8 cellular contexts compared by ENCODE assay signal in the genomic region with DNA sequence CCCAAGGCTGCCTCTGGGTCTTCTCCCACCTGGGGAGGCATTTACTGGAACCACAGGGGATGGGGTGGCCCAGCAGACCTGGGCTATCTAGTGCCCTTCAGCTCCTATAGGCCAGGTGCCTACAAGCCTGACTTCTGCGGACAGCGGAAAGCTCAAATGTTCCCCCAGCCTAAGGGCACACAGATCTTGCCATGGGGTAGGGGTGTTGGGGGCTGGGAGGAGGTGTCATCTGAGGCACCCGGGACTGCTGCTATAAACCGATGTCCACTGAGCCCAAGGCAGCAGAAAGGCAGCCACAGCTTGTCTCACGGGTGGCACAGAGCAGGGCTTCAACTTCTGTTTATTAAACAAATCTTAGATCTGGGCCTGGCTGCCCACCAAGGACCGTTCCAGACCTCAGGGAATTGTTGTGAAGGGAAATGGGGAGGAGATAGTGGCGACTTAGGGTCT. TPM values are rescaled to one million over a fixed set of nuclear protein-coding genes. Genes with fewer than 3 reads are reported as not detected.
DNase-seq lines count a peak whose midpoint lies in the region; ATAC-seq and TF ChIP-seq lines count a peak whose summit lies in the region.

No MANE protein-coding gene starts in this region.

- H3K36me3 ChIP-seq in CD8-positive, alpha-beta memory T cell (ENCODE audit: insufficient read depth, low read length): no peaks in the 10 kb centered on the region
- H3K36me3 ChIP-seq in RWPE2 (ENCODE audit: low read depth) (peaks cover 7% of the 10 kb centered on the region), esophagus muscularis mucosa (peaks cover 0 to 5% (median 5%) of the 10 kb centered on the region in 4 donors)

- intact Hi-C loops in esophagus muscularis mucosa (cut with DNase I): no loop called here
- intact Hi-C loops in posterior vena cava (cut with DNase I): no loop called here

- TF ChIP-seq POLR2A in esophagus muscularis mucosa (IDR thresholded peaks at IDR 0.05; ENCODE audit: low read depth): no peak

- POLR2A ChIA-PET in CD8-positive, alpha-beta memory T cell (lab: Charles Lee): interaction anchor here (0.9 to 2.2 kb wide), 3 partner anchors 17 to 291 kb away, joined by 3 to 17 read pairs (median 3); a partner anchor contains a TSS

- H3K4me1 ChIP-seq in CD8-positive, alpha-beta memory T cell (ENCODE audit: insufficient read depth, low read length): peaks cover 42% of the 10 kb centered on the region
- H3K4me1 ChIP-seq in RWPE2 (ENCODE audit: insufficient read depth, poor library complexity, severe bottlenecking): peaks cover 16% of the 10 kb centered on the region
- peaks cover 73 to 88% (median 86%) of the 10 kb centered on the region in 4 donors for H3K4me1 ChIP-seq in esophagus muscularis mucosa

- H3K27ac Mint-ChIP-seq in CD8-positive, alpha-beta memory T cell: peak overlapping the region; percentile 26 to 88 (median 48)
- peak overlapping the region; percentile 93 for H3K27ac Mint-ChIP-seq in progenitor cell of endocrine pancreas

- CTCF ChIA-PET in CD8-positive, alpha-beta memory T cell (lab: Charles Lee): interaction anchor here (0.8 to 1.8 kb wide), 3 partner anchors 16 to 123 kb away, joined by 3 to 7 read pairs (median 3); no protein-coding TSS in a partner anchor

- no peak for DNase-seq in CD8-positive, alpha-beta memory T cell
- no peak for DNase-seq in RWPE2 (ENCODE audit: low spot score)
- no peak for DNase-seq in esophagus muscularis mucosa (ENCODE audit: extremely low spot score)
- DNase-seq in progenitor cell of endocrine pancreas (ENCODE audit: low spot score, unreplicated experiment): no peak
- DNase-seq in retina: no peak
- DNase-seq in GM03348 (ENCODE audit: low spot score): no peak
- DNase-seq in posterior vena cava (ENCODE audit: low spot score): no peak

- no peaks in the 10 kb centered on the region for H3K9me3 ChIP-seq in CD8-positive, alpha-beta memory T cell (ENCODE audit: low read length)
- H3K9me3 ChIP-seq in RWPE2 (ENCODE audit: severe bottlenecking) (no peaks in the 10 kb centered on the region), esophagus muscularis mucosa (no peaks in the 10 kb centered on the region)

- peaks cover 0 to 6% (median 0%) of the 10 kb centered on the region in 3 donors for H3K36me3 Mint-ChIP-seq in CD8-positive, alpha-beta memory T cell
- no peaks in the 10 kb centered on the region for H3K36me3 Mint-ChIP-seq in progenitor cell of endocrine pancreas (ENCODE audit: insufficient read depth)

- no peaks in the 10 kb centered on the region for H3K27me3 ChIP-seq in CD8-positive, alpha-beta memory T cell (ENCODE audit: insufficient read depth, low read length, poor library complexity, severe bottlenecking)
- H3K27me3 ChIP-seq in RWPE2 (ENCODE audit: insufficient read depth, poor library complexity, severe bottlenecking) (no peaks in the 10 kb centered on the region), esophagus muscularis mucosa (no peaks in the 10 kb centered on the region)

- H3K27ac ChIP-seq in CD8-positive, alpha-beta memory T cell (ENCODE audit: low read depth, low read length): peak overlapping the region; percentile 47
- H3K27ac ChIP-seq in RWPE2 (ENCODE audit: poor library complexity, severe bottlenecking) (peak overlapping the region; percentile 93), esophagus muscularis mucosa (replicated peaks in 1 of 4) (peak overlapping the region; percentile 96 to 99 (median 97))

- peaks cover 21 to 56% (median 25%) of the 10 kb centered on the region in 3 donors for H3K4me1 Mint-ChIP-seq in CD8-positive, alpha-beta memory T cell
- peaks cover 16% of the 10 kb centered on the region for H3K4me1 Mint-ChIP-seq in progenitor cell of endocrine pancreas (ENCODE audit: low read depth)

- no peak for TF ChIP-seq CTCF in RWPE2 (IDR thresholded peaks at IDR 0.05; ENCODE audit: poor library complexity, severe bottlenecking)
- no peak for TF ChIP-seq CTCF in esophagus muscularis mucosa (IDR thresholded peaks at IDR 0.05)
- no peak for TF ChIP-seq CTCF in progenitor cell of endocrine pancreas (IDR thresholded peaks at IDR 0.05; ENCODE audit: unreplicated experiment)

- H3K4me3 Mint-ChIP-seq in CD8-positive, alpha-beta memory T cell: peak overlapping the region; percentile 71 to 89 (median 82)
- peak overlapping the region; percentile 72 for H3K4me3 Mint-ChIP-seq in progenitor cell of endocrine pancreas (ENCODE audit: low read depth)

- 48% methylated on average over 7 of the region's 7 CpGs for WGBS in esophagus muscularis mucosa

- H3K27me3 Mint-ChIP-seq in CD8-positive, alpha-beta memory T cell: peaks cover 0 to 1% of the 10 kb centered on the region in 2 donors
- H3K27me3 Mint-ChIP-seq in progenitor cell of endocrine pancreas: peaks cover 11% of the 10 kb centered on the region

- ATAC-seq in RWPE2 (ENCODE audit: low read depth) (no peak), GM19351 (IDR thresholded peaks at IDR 0.05; ENCODE audit: unreplicated experiment) (no peak)

- TF ChIP-seq EP300 in esophagus muscularis mucosa (IDR thresholded peaks at IDR 0.05): no peak

- no peak overlapping the region for H3K4me3 ChIP-seq in CD8-positive, alpha-beta memory T cell (ENCODE audit: low read length)
- H3K4me3 ChIP-seq in RWPE2 (ENCODE audit: severe bottlenecking) (peak overlapping the region; percentile 37), esophagus muscularis mucosa (peak overlapping the region; percentile 83 to 93 (median 87))

- H3K9me3 Mint-ChIP-seq in CD8-positive, alpha-beta memory T cell: no peaks in the 10 kb centered on the region
- H3K9me3 Mint-ChIP-seq in progenitor cell of endocrine pancreas (ENCODE audit: low read depth): no peaks in the 10 kb centered on the region

RNA-seq across cellular contexts. Expression of a gene that starts 3.6 kb away (rescaled TPM):
- 10 to 100 TPM; 36.6 to 36.9 TPM for total RNA-seq in CD8-positive, alpha-beta memory T cell
- polyA plus RNA-seq in CD8-positive, alpha-beta memory T cell: 5.7 TPM
- 100 to 1,000 TPM; 248 to 444 (median 347) TPM for total RNA-seq in esophagus muscularis mucosa
- total RNA-seq in progenitor cell of endocrine pancreas: 64.4 and 84.0 TPM in 2 replicates
- total RNA-seq in posterior vena cava: 100 to 1,000 TPM; 270 to 381 TPM

RNA-seq across cellular contexts. Expression of a gene that starts 27.6 kb away (rescaled TPM):
- total RNA-seq in CD8-positive, alpha-beta memory T cell: 10 to 100 TPM; 29.5 to 31.9 TPM
- 80.2 TPM for polyA plus RNA-seq in CD8-positive, alpha-beta memory T cell
- total RNA-seq in esophagus muscularis mucosa: 10 to 100 TPM; 62.0 to 89.3 (median 76.1) TPM
- 27.1 and 29.8 TPM in 2 replicates for total RNA-seq in progenitor cell of endocrine pancreas
- total RNA-seq in posterior vena cava: 10 to 100 TPM; 23.5 to 25.2 TPM

RNA-seq across cellular contexts. Expression of a gene that starts 32.8 kb away (rescaled TPM):
- total RNA-seq in CD8-positive, alpha-beta memory T cell: 10 to 100 TPM; 25.3 to 28.8 TPM
- polyA plus RNA-seq in CD8-positive, alpha-beta memory T cell: 24.6 TPM
- total RNA-seq in esophagus muscularis mucosa (100 to 1,000 TPM in 1 of 4 donors, 10 to 100 TPM in 3; 59.8 to 102 (median 75.7) TPM), progenitor cell of endocrine pancreas (41.6 and 44.8 TPM in 2 replicates), posterior vena cava (10 to 100 TPM; 56.6 to 58.0 TPM)

Comparison
In these comparisons a context has a peak if more than half of its experiments do, and no peak if none do; other contexts are left out.
1. H3K27ac ChIP-seq: peak in every context shown above with its lines; median percentile 97 in esophagus muscularis mucosa; 93 in RWPE2; 47 in CD8-positive, alpha-beta memory T cell.